17 cellular contexts compared by ENCODE assay signal in genomic region chr13:110607675-110608224, GRCh38.
"Had no signal": no experiment of that assay in that cellular context is flagged by ENCODE, and none has a peak within 500 bp of the region (broad histone marks: within the 10 kb centered on the region; RNA-seq: fewer than 3 reads in every experiment).

No MANE protein-coding gene starts in this region.

- H3K4me3 ChIP-seq: cardiac muscle cell, transverse colon had no signal

- H3K4me1 ChIP-seq: transverse colon had no signal

- ATAC-seq: activated CD8-positive, alpha-beta T cell treated with anti-CD3 and anti-CD28 coated beads, Interleukin-2, amount 10 ng/mL, durations not matched to agents 7 days and 5 days; activated naive CD8-positive, alpha-beta T cell treated with anti-CD3 and anti-CD28 coated beads, Interleukin-2, amount 50 U/mL, for 24 hours; left ventricle myocardium superior; natural killer cell treated with Interleukin-12 subunit alpha and Interleukin-12 subunit beta and Interleukin-15 and Interleukin-18, amount 100 ng/mL, for 72 hours had no signal

- H3K36me3 ChIP-seq: cardiac muscle cell, transverse colon had no signal

- DNase-seq: activated CD4-positive, alpha-beta T cell treated with anti-CD3 and anti-CD28 coated beads, Interleukin-2, amount 10 ng/mL, durations not matched to agents 24 days and 14 days; activated CD4-positive, CD25-positive, alpha-beta regulatory T cell; activated CD8-positive, alpha-beta T cell treated with anti-CD3 and anti-CD28 coated beads, Interleukin-2, amount 10 ng/mL, durations not matched to agents 7 days and 5 days; activated naive CD4-positive, alpha-beta T cell treated with Interleukin-2 at 50 U/mL for 16 hours; activated naive CD8-positive, alpha-beta T cell treated with anti-CD3 and anti-CD28 coated beads, Interleukin-2, amount 50 U/mL, for 24 hours; hippocampal formation; left ventricle myocardium superior; mesendoderm; posterior cingulate gyrus; stimulated activated CD4-positive, alpha-beta T cell treated with anti-CD3 and anti-CD28 coated beads, Interleukin-15, amount 100 ng/mL, for 24 hours; stimulated activated CD4-positive, alpha-beta T cell treated with anti-CD3 and anti-CD28 coated beads, Interleukin-4, amount 100 ng/mL, for 1 hour; stimulated activated naive CD4-positive, alpha-beta T cell; substantia nigra; transverse colon had no signal

- H3K27ac Mint-ChIP-seq: activated CD4-positive, alpha-beta T cell treated with anti-CD3 and anti-CD28 coated beads, Interleukin-2, amount 10 ng/mL, durations not matched to agents 24 days and 14 days; activated CD8-positive, alpha-beta T cell treated with anti-CD3 and anti-CD28 coated beads, Interleukin-2, amount 10 ng/mL, durations not matched to agents 7 days and 5 days; activated naive CD8-positive, alpha-beta T cell treated with anti-CD3 and anti-CD28 coated beads, Interleukin-2, amount 50 U/mL, for 24 hours; activated T-helper 1 cell treated with anti-CD3 and anti-CD28 coated beads, Interleukin-12 subunit alpha, Interleukin-12 subunit beta, Interleukin-2, Interleukin-4 antibody, amounts not matched to agents 30 ng/mL and 10 ng/mL and 1 ng/mL, durations not matched to agents 14 hours and 24 hours and 36 hours; natural killer cell treated with Interleukin-12 subunit alpha and Interleukin-12 subunit beta and Interleukin-15 and Interleukin-18, amount 100 ng/mL, for 72 hours had no signal

- H3K4me3 Mint-ChIP-seq: activated CD4-positive, alpha-beta T cell treated with anti-CD3 and anti-CD28 coated beads, Interleukin-2, amount 10 ng/mL, durations not matched to agents 24 days and 14 days; activated CD8-positive, alpha-beta T cell treated with anti-CD3 and anti-CD28 coated beads, Interleukin-2, amount 10 ng/mL, durations not matched to agents 7 days and 5 days; activated naive CD8-positive, alpha-beta T cell treated with anti-CD3 and anti-CD28 coated beads, Interleukin-2, amount 50 U/mL, for 24 hours; activated T-helper 1 cell treated with anti-CD3 and anti-CD28 coated beads, Interleukin-12 subunit alpha, Interleukin-12 subunit beta, Interleukin-2, Interleukin-4 antibody, amounts not matched to agents 30 ng/mL and 10 ng/mL and 1 ng/mL, durations not matched to agents 14 hours and 24 hours and 36 hours; natural killer cell treated with Interleukin-12 subunit alpha and Interleukin-12 subunit beta and Interleukin-15 and Interleukin-18, amount 100 ng/mL, for 72 hours had no signal

- H3K9me3 Mint-ChIP-seq: activated CD4-positive, alpha-beta T cell treated with anti-CD3 and anti-CD28 coated beads, Interleukin-2, amount 10 ng/mL, durations not matched to agents 24 days and 14 days; activated naive CD8-positive, alpha-beta T cell treated with anti-CD3 and anti-CD28 coated beads, Interleukin-2, amount 50 U/mL, for 24 hours; activated T-helper 1 cell treated with anti-CD3 and anti-CD28 coated beads, Interleukin-12 subunit alpha, Interleukin-12 subunit beta, Interleukin-2, Interleukin-4 antibody, amounts not matched to agents 30 ng/mL and 10 ng/mL and 1 ng/mL, durations not matched to agents 14 hours and 24 hours and 36 hours; natural killer cell treated with Interleukin-12 subunit alpha and Interleukin-12 subunit beta and Interleukin-15 and Interleukin-18, amount 100 ng/mL, for 72 hours had no signal

- H3K9me3 ChIP-seq: transverse colon had no signal

- H3K36me3 Mint-ChIP-seq: natural killer cell treated with Interleukin-12 subunit alpha and Interleukin-12 subunit beta and Interleukin-15 and Interleukin-18, amount 100 ng/mL, for 72 hours had no signal

- H3K27me3 ChIP-seq: cardiac muscle cell, transverse colon had no signal

- H3K27ac ChIP-seq: cardiac muscle cell, transverse colon had no signal
